In the genomic region with DNA sequence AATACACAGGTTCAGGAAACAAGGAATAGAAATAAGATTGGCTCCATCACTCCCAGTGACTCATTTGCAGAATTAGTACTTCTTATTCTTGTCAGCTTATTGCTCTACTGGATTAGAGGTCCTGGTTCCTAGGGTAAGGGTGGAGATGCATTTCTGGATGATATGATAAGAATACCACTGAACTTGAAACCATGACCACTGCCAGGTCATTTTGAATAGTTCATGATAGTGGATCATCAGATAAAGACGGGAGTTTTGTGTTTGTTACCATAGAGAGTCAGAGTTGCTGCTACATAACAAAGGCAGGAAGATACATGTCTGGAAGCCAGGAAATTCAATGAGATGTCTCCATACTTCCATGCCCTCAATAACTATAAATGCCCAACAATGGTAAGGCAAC, we compare ENCODE assay signal across 1 cellular context.
TF ChIP-seq lines count a peak whose summit lies in the region.

No MANE protein-coding gene starts in this region.

TF ChIP-seq in K562, 482 proteins besides CTCF, POLR2A, EP300 and RAD21 (continued from another document and continues in another):
- no peak for TF ChIP-seq MAZ (CRISPR knock-in tag; conservative IDR thresholded peaks at IDR 0.05 in 1 of 2, IDR thresholded peaks at IDR 0.05 in 1 of 2)
- no peak for TF ChIP-seq KLF10 (CRISPR knock-in tag; IDR thresholded peaks at IDR 0.05)
- no peak for TF ChIP-seq ZNF3 (CRISPR knock-in tag; IDR thresholded peaks at IDR 0.05)
- no peak for TF ChIP-seq TRIM28 (IDR thresholded peaks at IDR 0.05)
- TF ChIP-seq FOSL1 (tag; conservative IDR thresholded peaks at IDR 0.05): peak; percentile 91
- no peak for TF ChIP-seq HDAC6 (IDR thresholded peaks at IDR 0.05; ENCODE audit: low read depth, low read length)
- no peak for TF ChIP-seq ZBED1 (IDR thresholded peaks at IDR 0.05)
- no peak for TF ChIP-seq DACH1 (IDR thresholded peaks at IDR 0.05; ENCODE audit: partially characterized antibody)
- no peak for TF ChIP-seq ATF6 (CRISPR knock-in tag; IDR thresholded peaks at IDR 0.05)
- no peak for TF ChIP-seq MYC (IDR thresholded peaks at IDR 0.05; ENCODE audit: low read depth, low read length)
- TF ChIP-seq MYC (CRISPR knock-in tag; IDR thresholded peaks at IDR 0.05; ENCODE audit: borderline replicate concordance, low read depth): no peak
- peak; percentile 38; the same call in 1 of the 2 replicates for TF ChIP-seq ZNF395 (CRISPR knock-in tag; IDR thresholded peaks at IDR 0.05)
- TF ChIP-seq SOX6 (IDR thresholded peaks at IDR 0.05): peak; percentile 68
- TF ChIP-seq, protein P1, sequence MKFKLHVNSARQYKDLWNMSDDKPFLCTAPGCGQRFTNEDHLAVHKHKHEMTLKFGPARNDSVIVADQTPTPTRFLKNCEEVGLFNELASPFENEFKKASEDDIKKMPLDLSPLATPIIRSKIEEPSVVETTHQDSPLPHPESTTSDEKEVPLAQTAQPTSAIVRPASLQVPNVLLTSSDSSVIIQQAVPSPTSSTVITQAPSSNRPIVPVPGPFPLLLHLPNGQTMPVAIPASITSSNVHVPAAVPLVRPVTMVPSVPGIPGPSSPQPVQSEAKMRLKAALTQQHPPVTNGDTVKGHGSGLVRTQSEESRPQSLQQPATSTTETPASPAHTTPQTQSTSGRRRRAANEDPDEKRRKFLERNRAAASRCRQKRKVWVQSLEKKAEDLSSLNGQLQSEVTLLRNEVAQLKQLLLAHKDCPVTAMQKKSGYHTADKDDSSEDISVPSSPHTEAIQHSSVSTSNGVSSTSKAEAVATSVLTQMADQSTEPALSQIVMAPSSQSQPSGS (CRISPR knock-in tag; IDR thresholded peaks at IDR 0.05): no peak
- TF ChIP-seq CBFA2T3 (IDR thresholded peaks at IDR 0.05): peak; percentile 67
- TF ChIP-seq RUNX1 (IDR thresholded peaks at IDR 0.05; ENCODE audit: low read depth): no peak
- no peak for TF ChIP-seq ZNF146 (CRISPR knock-in tag; IDR thresholded peaks at IDR 0.05; ENCODE audit: unreplicated experiment)
- TF ChIP-seq TCF3 (CRISPR knock-in tag; IDR thresholded peaks at IDR 0.05): peak; percentile 31; the same call in 1 of the 2 replicates
- no peak for TF ChIP-seq ZNF398 (CRISPR knock-in tag; IDR thresholded peaks at IDR 0.05)
- TF ChIP-seq LCOR (CRISPR knock-in tag; IDR thresholded peaks at IDR 0.05): no peak
- TF ChIP-seq ARID3A (IDR thresholded peaks at IDR 0.05; ENCODE audit: borderline replicate concordance, low read depth, low read length): no peak
- TF ChIP-seq TEAD1 (CRISPR knock-in tag; IDR thresholded peaks at IDR 0.05): 0 out of 4 replicates have a peak, but pooled peaks of 1 of the 2 experiments have one; percentile 32
- peak; percentile 36; the same call in 1 of the 2 replicates for TF ChIP-seq NFE2 (IDR thresholded peaks at IDR 0.05; ENCODE audit: low read depth)
- no peak for TF ChIP-seq PTRF (tag; IDR thresholded peaks at IDR 0.05)
- no peak for TF ChIP-seq THAP7 (CRISPR knock-in tag; IDR thresholded peaks at IDR 0.05)
- TF ChIP-seq, protein P2, sequence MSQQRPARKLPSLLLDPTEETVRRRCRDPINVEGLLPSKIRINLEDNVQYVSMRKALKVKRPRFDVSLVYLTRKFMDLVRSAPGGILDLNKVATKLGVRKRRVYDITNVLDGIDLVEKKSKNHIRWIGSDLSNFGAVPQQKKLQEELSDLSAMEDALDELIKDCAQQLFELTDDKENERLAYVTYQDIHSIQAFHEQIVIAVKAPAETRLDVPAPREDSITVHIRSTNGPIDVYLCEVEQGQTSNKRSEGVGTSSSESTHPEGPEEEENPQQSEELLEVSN (IDR thresholded peaks at IDR 0.05; ENCODE audit: borderline replicate concordance in 1 of 2, extremely low read depth in 1 of 2, insufficient read depth in 1 of 2, insufficient read length in 1 of 2, low read depth in 1 of 2, low read length in 1 of 2, poor library complexity in 1 of 2, severe bottlenecking in 1 of 2): no peak
- no peak for TF ChIP-seq ATF1 (CRISPR knock-in tag; IDR thresholded peaks at IDR 0.05)
- TF ChIP-seq ATF1 (tag; IDR thresholded peaks at IDR 0.05): no peak
- TF ChIP-seq MTA2 (IDR thresholded peaks at IDR 0.05; ENCODE audit: low read depth): no peak
- TF ChIP-seq HDAC3 (IDR thresholded peaks at IDR 0.05; ENCODE audit: borderline replicate concordance, partially characterized antibody): no peak
- TF ChIP-seq KDM1A (IDR thresholded peaks at IDR 0.05): 0 out of 4 replicates have a peak, but pooled peaks of 1 of the 2 experiments have one; percentile 7
- TF ChIP-seq ARID3B (CRISPR knock-in tag; IDR thresholded peaks at IDR 0.05; ENCODE audit: borderline replicate concordance): no peak
- no peak for TF ChIP-seq SPI1 (IDR thresholded peaks at IDR 0.05; ENCODE audit: borderline replicate concordance, low read depth, low read length)
- TF ChIP-seq MAX (CRISPR knock-in tag; IDR thresholded peaks at IDR 0.05): no peak
- TF ChIP-seq CBFA2T2 (conservative IDR thresholded peaks at IDR 0.05): peak; percentile 29; the same call in 1 of the 2 replicates
- TF ChIP-seq POLR3G (IDR thresholded peaks at IDR 0.05; ENCODE audit: extremely low read depth, insufficient read length, insufficient replicate concordance): no peak
- TF ChIP-seq ZNF76 (CRISPR knock-in tag; IDR thresholded peaks at IDR 0.05; ENCODE audit: borderline replicate concordance): no peak
- TF ChIP-seq, protein P3, sequence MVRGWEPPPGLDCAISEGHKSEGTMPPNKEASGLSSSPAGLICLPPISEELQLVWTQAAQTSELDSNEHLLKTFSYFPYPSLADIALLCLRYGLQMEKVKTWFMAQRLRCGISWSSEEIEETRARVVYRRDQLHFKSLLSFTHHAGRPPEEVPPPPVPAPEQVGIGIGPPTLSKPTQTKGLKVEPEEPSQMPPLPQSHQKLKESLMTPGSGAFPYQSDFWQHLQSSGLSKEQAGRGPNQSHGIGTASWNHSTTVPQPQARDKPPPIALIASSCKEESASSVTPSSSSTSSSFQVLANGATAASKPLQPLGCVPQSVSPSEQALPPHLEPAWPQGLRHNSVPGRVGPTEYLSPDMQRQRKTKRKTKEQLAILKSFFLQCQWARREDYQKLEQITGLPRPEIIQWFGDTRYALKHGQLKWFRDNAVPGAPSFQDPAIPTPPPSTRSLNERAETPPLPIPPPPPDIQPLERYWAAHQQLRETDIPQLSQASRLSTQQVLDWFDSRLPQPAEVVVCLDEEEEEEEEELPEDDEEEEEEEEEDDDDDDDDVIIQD (CRISPR knock-in tag; IDR thresholded peaks at IDR 0.05): no peak
- no peak for TF ChIP-seq SP2 (IDR thresholded peaks at IDR 0.05; ENCODE audit: extremely low read depth, low read depth, low read length, poor library complexity, severe bottlenecking)
- 0 out of 2 replicates have a peak, but pooled peaks have one; percentile 30 for TF ChIP-seq ZNF766 (CRISPR knock-in tag; conservative IDR thresholded peaks at IDR 0.05)
- TF ChIP-seq CTBP1 (IDR thresholded peaks at IDR 0.05; ENCODE audit: borderline replicate concordance): peak; percentile 76; the same call in 1 of the 2 replicates
- no peak for TF ChIP-seq TARDBP (IDR thresholded peaks at IDR 0.05)
- TF ChIP-seq, protein P4, sequence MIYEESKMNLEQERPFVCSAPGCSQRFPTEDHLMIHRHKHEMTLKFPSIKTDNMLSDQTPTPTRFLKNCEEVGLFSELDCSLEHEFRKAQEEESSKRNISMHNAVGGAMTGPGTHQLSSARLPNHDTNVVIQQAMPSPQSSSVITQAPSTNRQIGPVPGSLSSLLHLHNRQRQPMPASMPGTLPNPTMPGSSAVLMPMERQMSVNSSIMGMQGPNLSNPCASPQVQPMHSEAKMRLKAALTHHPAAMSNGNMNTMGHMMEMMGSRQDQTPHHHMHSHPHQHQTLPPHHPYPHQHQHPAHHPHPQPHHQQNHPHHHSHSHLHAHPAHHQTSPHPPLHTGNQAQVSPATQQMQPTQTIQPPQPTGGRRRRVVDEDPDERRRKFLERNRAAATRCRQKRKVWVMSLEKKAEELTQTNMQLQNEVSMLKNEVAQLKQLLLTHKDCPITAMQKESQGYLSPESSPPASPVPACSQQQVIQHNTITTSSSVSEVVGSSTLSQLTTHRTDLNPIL (CRISPR knock-in tag; IDR thresholded peaks at IDR 0.05): no peak
- TF ChIP-seq TAF15 (IDR thresholded peaks at IDR 0.05; ENCODE audit: low read depth, low read length): no peak
- TF ChIP-seq POLR2B (IDR thresholded peaks at IDR 0.05; ENCODE audit: low read depth, partially characterized antibody): no peak
